ENCODE assay signal across 23 cellular contexts in the genomic region with DNA sequence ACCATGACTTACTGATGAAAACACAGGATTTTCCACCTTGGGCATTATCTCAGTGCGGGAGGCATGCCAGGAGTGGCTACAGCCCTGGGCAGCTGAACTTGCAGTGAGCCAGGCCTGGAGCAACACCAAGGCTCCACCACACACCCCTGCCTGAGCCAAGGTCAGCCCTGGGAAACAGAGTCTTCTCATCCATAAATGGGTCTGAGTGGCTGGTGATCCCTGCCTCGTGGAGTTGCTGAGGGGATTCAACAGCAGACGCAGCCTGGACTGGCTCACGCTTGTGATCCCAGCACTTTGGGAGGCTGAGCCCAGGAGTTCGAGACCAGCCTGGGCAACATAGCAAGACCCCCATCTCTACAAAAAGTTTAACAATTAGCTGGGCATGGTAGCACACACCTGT.
"Had no signal": no experiment of that assay in that cellular context is flagged by ENCODE, and none has a peak within 500 bp of the region (broad histone marks: within the 10 kb centered on the region; RNA-seq: fewer than 3 reads in every experiment).

No MANE protein-coding gene starts in this region.

- DNase-seq: activated CD4-positive, alpha-beta T cell treated with anti-CD3 and anti-CD28 coated beads for 4 hours; activated CD4-positive, alpha-beta T cell treated with anti-CD3 and anti-CD28 coated beads, Interleukin-2, amount 50 U/mL, for 48 hours; activated CD4-positive, CD25-positive, alpha-beta regulatory T cell; activated effector memory CD4-positive, alpha-beta T cell treated with anti-CD3 and anti-CD28 coated beads, Interleukin-2, amount 50 U/mL, for 16 hours; activated T-cell treated with anti-CD3 and anti-CD28 coated beads, Interleukin-2, amount 50 U/mL, for 48 hours; dorsolateral prefrontal cortex; head of caudate nucleus; lower lobe of right lung; naive thymus-derived CD4-positive, alpha-beta T cell; stimulated activated CD4-positive, alpha-beta T cell treated with anti-CD3 and anti-CD28 coated beads, Interleukin-12 subunit alpha, Interleukin-12 subunit beta, amount 100 ng/mL, for 4 hours; stimulated activated naive CD8-positive, alpha-beta T cell treated with anti-CD3 and anti-CD28 coated beads, Interleukin-15, amount 100 ng/mL, for 72 hours; SW 1271; T-helper 17 cell; transverse colon; uterus had no signal

- H3K4me3 Mint-ChIP-seq: activated naive CD4-positive, alpha-beta T cell treated with anti-CD3 and anti-CD28 coated beads, Interleukin-2, amount 50 U/mL, for 24 hours; central memory CD8-positive, alpha-beta T cell; naive thymus-derived CD4-positive, alpha-beta T cell; stimulated activated naive CD8-positive, alpha-beta T cell treated with anti-CD3 and anti-CD28 coated beads, Interleukin-15, amount 100 ng/mL, for 72 hours; T-helper 17 cell had no signal

- H3K9me3 ChIP-seq: ascending aorta, esophagus muscularis mucosa, gastroesophageal sphincter, lower lobe of right lung, prostate gland, suprapubic skin, transverse colon, uterus had no signal

- H3K4me1 ChIP-seq: ascending aorta, esophagus muscularis mucosa, gastroesophageal sphincter, lower lobe of right lung, prostate gland, suprapubic skin, transverse colon, uterus had no signal

- H3K27ac Mint-ChIP-seq: activated naive CD4-positive, alpha-beta T cell treated with anti-CD3 and anti-CD28 coated beads, Interleukin-2, amount 50 U/mL, for 24 hours had no signal

- H3K27me3 Mint-ChIP-seq: activated naive CD4-positive, alpha-beta T cell treated with anti-CD3 and anti-CD28 coated beads, Interleukin-2, amount 50 U/mL, for 24 hours; central memory CD8-positive, alpha-beta T cell; naive thymus-derived CD4-positive, alpha-beta T cell; stimulated activated naive CD8-positive, alpha-beta T cell treated with anti-CD3 and anti-CD28 coated beads, Interleukin-15, amount 100 ng/mL, for 72 hours; T-helper 17 cell had no signal

- H3K36me3 Mint-ChIP-seq: activated naive CD4-positive, alpha-beta T cell treated with anti-CD3 and anti-CD28 coated beads, Interleukin-2, amount 50 U/mL, for 24 hours had no signal

- H3K4me3 ChIP-seq: ascending aorta, dorsolateral prefrontal cortex, esophagus muscularis mucosa, gastroesophageal sphincter, lower lobe of right lung, prostate gland, suprapubic skin, transverse colon, uterus had no signal

- ATAC-seq: gastroesophageal sphincter; lower lobe of right lung; naive thymus-derived CD4-positive, alpha-beta T cell; right cardiac atrium; stimulated activated naive CD8-positive, alpha-beta T cell treated with anti-CD3 and anti-CD28 coated beads, Interleukin-15, amount 100 ng/mL, for 72 hours; T-helper 17 cell had no signal

- H3K27me3 ChIP-seq: ascending aorta, dorsolateral prefrontal cortex, suprapubic skin, transverse colon, uterus had no signal

- H3K27ac ChIP-seq: ascending aorta, dorsolateral prefrontal cortex, esophagus muscularis mucosa, gastroesophageal sphincter, lower lobe of right lung, suprapubic skin, transverse colon, uterus had no signal

- H3K9me3 Mint-ChIP-seq: activated naive CD4-positive, alpha-beta T cell treated with anti-CD3 and anti-CD28 coated beads, Interleukin-2, amount 50 U/mL, for 24 hours; central memory CD8-positive, alpha-beta T cell; stimulated activated naive CD8-positive, alpha-beta T cell treated with anti-CD3 and anti-CD28 coated beads, Interleukin-15, amount 100 ng/mL, for 72 hours had no signal

- H3K36me3 ChIP-seq: ascending aorta, esophagus muscularis mucosa, gastroesophageal sphincter, lower lobe of right lung, prostate gland, suprapubic skin, transverse colon, uterus had no signal
